Comparison of ENCODE assay signal across 1 cellular context in genomic region chr4:88208146-88208545, GRCh38.
TF ChIP-seq lines count a peak whose summit lies in the region.

No MANE protein-coding gene starts in this region.

TF ChIP-seq in GM23338, 12 proteins besides CTCF, POLR2A, EP300 and RAD21 (continued from another document):
- TF ChIP-seq, protein P1, sequence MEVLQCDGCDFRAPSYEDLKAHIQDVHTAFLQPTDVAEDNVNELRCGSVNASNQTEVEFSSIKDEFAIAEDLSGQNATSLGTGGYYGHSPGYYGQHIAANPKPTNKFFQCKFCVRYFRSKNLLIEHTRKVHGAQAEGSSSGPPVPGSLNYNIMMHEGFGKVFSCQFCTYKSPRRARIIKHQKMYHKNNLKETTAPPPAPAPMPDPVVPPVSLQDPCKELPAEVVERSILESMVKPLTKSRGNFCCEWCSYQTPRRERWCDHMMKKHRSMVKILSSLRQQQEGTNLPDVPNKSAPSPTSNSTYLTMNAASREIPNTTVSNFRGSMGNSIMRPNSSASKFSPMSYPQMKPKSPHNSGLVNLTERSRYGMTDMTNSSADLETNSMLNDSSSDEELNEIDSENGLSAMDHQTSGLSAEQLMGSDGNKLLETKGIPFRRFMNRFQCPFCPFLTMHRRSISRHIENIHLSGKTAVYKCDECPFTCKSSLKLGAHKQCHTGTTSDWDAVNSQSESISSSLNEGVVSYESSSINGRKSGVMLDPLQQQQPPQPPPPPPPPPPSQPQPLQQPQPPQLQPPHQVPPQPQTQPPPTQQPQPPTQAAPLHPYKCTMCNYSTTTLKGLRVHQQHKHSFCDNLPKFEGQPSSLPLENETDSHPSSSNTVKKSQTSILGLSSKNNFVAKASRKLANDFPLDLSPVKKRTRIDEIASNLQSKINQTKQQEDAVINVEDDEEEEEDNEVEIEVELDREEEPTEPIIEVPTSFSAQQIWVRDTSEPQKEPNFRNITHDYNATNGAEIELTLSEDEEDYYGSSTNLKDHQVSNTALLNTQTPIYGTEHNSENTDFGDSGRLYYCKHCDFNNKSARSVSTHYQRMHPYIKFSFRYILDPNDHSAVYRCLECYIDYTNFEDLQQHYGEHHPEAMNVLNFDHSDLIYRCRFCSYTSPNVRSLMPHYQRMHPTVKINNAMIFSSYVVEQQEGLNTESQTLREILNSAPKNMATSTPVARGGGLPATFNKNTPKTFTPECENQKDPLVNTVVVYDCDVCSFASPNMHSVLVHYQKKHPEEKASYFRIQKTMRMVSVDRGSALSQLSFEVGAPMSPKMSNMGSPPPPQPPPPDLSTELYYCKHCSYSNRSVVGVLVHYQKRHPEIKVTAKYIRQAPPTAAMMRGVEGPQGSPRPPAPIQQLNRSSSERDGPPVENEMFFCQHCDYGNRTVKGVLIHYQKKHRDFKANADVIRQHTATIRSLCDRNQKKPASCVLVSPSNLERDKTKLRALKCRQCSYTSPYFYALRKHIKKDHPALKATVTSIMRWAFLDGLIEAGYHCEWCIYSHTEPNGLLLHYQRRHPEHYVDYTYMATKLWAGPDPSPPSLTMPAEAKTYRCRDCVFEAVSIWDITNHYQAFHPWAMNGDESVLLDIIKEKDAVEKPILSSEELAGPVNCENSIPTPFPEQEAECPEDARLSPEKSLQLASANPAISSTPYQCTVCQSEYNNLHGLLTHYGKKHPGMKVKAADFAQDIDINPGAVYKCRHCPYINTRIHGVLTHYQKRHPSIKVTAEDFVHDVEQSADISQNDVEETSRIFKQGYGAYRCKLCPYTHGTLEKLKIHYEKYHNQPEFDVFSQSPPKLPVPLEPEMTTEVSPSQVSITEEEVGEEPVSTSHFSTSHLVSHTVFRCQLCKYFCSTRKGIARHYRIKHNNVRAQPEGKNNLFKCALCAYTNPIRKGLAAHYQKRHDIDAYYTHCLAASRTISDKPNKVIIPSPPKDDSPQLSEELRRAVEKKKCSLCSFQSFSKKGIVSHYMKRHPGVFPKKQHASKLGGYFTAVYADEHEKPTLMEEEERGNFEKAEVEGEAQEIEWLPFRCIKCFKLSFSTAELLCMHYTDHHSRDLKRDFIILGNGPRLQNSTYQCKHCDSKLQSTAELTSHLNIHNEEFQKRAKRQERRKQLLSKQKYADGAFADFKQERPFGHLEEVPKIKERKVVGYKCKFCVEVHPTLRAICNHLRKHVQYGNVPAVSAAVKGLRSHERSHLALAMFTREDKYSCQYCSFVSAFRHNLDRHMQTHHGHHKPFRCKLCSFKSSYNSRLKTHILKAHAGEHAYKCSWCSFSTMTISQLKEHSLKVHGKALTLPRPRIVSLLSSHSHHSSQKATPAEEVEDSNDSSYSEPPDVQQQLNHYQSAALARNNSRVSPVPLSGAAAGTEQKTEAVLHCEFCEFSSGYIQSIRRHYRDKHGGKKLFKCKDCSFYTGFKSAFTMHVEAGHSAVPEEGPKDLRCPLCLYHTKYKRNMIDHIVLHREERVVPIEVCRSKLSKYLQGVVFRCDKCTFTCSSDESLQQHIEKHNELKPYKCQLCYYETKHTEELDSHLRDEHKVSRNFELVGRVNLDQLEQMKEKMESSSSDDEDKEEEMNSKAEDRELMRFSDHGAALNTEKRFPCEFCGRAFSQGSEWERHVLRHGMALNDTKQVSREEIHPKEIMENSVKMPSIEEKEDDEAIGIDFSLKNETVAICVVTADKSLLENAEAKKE (CRISPR knock-in tag; IDR thresholded peaks at IDR 0.05) = no peak
- TF ChIP-seq EZH2phosphoT487 (IDR thresholded peaks at IDR 0.05; ENCODE audit: unreplicated experiment) (no peak), CREB1 (CRISPR knock-in tag; IDR thresholded peaks at IDR 0.05; ENCODE audit: low read depth) (no peak), JUNB (IDR thresholded peaks at IDR 0.05; ENCODE audit: unreplicated experiment) (no peak), ZNF114 (CRISPR knock-in tag; IDR thresholded peaks at IDR 0.05) (no peak), STAT1 (IDR thresholded peaks at IDR 0.05; ENCODE audit: unreplicated experiment) (no peak)
- TF ChIP-seq, protein P2, sequence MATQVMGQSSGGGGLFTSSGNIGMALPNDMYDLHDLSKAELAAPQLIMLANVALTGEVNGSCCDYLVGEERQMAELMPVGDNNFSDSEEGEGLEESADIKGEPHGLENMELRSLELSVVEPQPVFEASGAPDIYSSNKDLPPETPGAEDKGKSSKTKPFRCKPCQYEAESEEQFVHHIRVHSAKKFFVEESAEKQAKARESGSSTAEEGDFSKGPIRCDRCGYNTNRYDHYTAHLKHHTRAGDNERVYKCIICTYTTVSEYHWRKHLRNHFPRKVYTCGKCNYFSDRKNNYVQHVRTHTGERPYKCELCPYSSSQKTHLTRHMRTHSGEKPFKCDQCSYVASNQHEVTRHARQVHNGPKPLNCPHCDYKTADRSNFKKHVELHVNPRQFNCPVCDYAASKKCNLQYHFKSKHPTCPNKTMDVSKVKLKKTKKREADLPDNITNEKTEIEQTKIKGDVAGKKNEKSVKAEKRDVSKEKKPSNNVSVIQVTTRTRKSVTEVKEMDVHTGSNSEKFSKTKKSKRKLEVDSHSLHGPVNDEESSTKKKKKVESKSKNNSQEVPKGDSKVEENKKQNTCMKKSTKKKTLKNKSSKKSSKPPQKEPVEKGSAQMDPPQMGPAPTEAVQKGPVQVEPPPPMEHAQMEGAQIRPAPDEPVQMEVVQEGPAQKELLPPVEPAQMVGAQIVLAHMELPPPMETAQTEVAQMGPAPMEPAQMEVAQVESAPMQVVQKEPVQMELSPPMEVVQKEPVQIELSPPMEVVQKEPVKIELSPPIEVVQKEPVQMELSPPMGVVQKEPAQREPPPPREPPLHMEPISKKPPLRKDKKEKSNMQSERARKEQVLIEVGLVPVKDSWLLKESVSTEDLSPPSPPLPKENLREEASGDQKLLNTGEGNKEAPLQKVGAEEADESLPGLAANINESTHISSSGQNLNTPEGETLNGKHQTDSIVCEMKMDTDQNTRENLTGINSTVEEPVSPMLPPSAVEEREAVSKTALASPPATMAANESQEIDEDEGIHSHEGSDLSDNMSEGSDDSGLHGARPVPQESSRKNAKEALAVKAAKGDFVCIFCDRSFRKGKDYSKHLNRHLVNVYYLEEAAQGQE (IDR thresholded peaks at IDR 0.05; ENCODE audit: unreplicated experiment) = no peak
